16 cellular contexts compared by ENCODE assay signal in genomic region chr6:6680524-6680923, GRCh38.
"Had no signal": no experiment of that assay in that cellular context is flagged by ENCODE, and none has a peak within 500 bp of the region (broad histone marks: within the 10 kb centered on the region; RNA-seq: fewer than 3 reads in every experiment).

No MANE protein-coding gene starts in this region.

- H3K4me3 ChIP-seq: lung, suprapubic skin, transverse colon, uterus had no signal

- DNase-seq: activated B cell treated with CpG ODN at 0.5 μM for 24 hours; activated CD4-positive, alpha-beta memory T cell treated with anti-CD3 and anti-CD28 coated beads for 36 hours; activated CD4-positive, alpha-beta T cell treated with anti-CD3 and anti-CD28 coated beads for 4 hours; activated gamma-delta T cell treated with Interleukin-2 at 50 U/mL for 16 hours; activated T-cell treated with anti-CD3 and anti-CD28 coated beads for 4 hours; dermis blood vessel endothelial cell; effector memory CD4-positive, alpha-beta T cell; foreskin melanocyte; retina; stimulated activated CD4-positive, alpha-beta T cell treated with anti-CD3 and anti-CD28 coated beads, Interleukin-2, amount 100 ng/mL, for 24 hours; stimulated activated naive CD8-positive, alpha-beta T cell treated with anti-CD3 and anti-CD28 coated beads, Interleukin-15, Interleukin-2, amounts not matched to agents 100 U/mL and 50 U/mL, for 24 hours; T-helper 17 cell; transverse colon; uterus had no signal

- H3K36me3 ChIP-seq: suprapubic skin, transverse colon, uterus had no signal

- H3K4me1 ChIP-seq: uterus had no signal

- H3K9me3 ChIP-seq: suprapubic skin, transverse colon, uterus had no signal

- H3K27ac ChIP-seq: suprapubic skin, transverse colon, uterus had no signal

- H3K27me3 ChIP-seq: suprapubic skin, transverse colon, uterus had no signal
